Comparison of ENCODE assay signal across 13 cellular contexts in the genomic region with DNA sequence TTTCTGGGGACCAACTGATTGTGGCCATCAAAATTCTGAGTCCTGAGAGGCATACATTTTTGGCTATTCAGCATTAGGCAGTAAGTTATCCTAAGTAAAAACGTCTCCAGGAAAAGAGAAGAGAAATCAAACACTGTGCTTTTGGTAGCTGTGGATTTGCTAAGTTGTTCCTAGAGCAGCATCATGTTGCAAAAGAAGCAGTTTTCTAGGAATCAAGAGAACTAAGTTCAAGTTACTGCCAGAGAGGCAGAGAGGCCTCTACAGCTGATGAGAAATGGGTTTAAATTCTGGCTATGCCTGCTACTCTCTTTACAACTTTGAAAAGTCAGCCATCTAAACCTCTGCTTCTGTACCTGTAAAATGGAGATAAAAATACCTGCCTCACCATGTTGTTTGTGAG. TPM values are rescaled to one million over a fixed set of nuclear protein-coding genes. Genes with fewer than 3 reads are reported as not detected.
DNase-seq lines count a peak whose midpoint lies in the region; ATAC-seq and TF ChIP-seq lines count a peak whose summit lies in the region.
"Had no signal": no experiment of that assay in that cellular context is flagged by ENCODE, and none has a peak within 500 bp of the region (broad histone marks: within the 10 kb centered on the region; RNA-seq: fewer than 3 reads in every experiment).

No MANE protein-coding gene starts in this region.

- H3K9me2 ChIP-seq in GM23338 (ENCODE audit: insufficient read depth), result peaks cover 7% of the 10 kb centered on the region; the same call in 1 of the 2 replicates

- no peak overlapping the region for H3K4me3 ChIP-seq in BLaER1
- no peak overlapping the region for H3K4me3 ChIP-seq in GM23338
- no peak overlapping the region for H3K4me3 ChIP-seq in choroid plexus epithelial cell (ENCODE audit: low read depth, low read length)
- H3K4me3 ChIP-seq: A549, HAP-1 had no signal

- H3K27ac ChIP-seq in BLaER1 (peak overlapping the region; percentile 93), GM23338 (ENCODE audit: low read depth) (no peak overlapping the region), temporal lobe (ENCODE audit: low read depth, low read length) (peak overlapping the region; percentile 1)

- TF ChIP-seq CTCF in GM23338 (conservative IDR thresholded peaks at IDR 0.05; ENCODE audit: low read depth in 2 of 2) (no peak), choroid plexus epithelial cell (conservative IDR thresholded peaks at IDR 0.05; ENCODE audit: low read depth, low read length) (no peak)

- peaks cover 3% of the 10 kb centered on the region; the same call in 2 of the 3 replicates for H3K9me3 Mint-ChIP-seq in GM23338
- H3K9me3 Mint-ChIP-seq: CD4-positive, alpha-beta memory T cell; HFFc6 had no signal

- peaks cover 8% of the 10 kb centered on the region; the same call in 2 of the 3 replicates for H3K4me1 Mint-ChIP-seq in GM23338

- DNase-seq in GM23338 (ENCODE audit: low spot score), result no peak
- peak; percentile 5 for DNase-seq in choroid plexus epithelial cell (ENCODE audit: low read depth)
- DNase-seq in GM19238 (ENCODE audit: insufficient read length, low spot score), result no peak
- DNase-seq in DMS153 (lab: John Stamatoyannopoulos, UW), result no peak
- no peak for DNase-seq in hepatic stellate cell (ENCODE audit: low spot score)
- DNase-seq: CD4-positive, alpha-beta memory T cell; EL; HFFc6 had no signal

- H3F3A ChIP-seq in GM23338 (replicated peaks; ENCODE audit: low read depth), result no peaks in the 10 kb centered on the region

- H3K4me2 ChIP-seq in BLaER1, result peak overlapping the region; percentile 43
- no peak overlapping the region for H3K4me2 ChIP-seq in GM23338

- no peaks in the 10 kb centered on the region for H3K79me2 ChIP-seq in GM23338 (replicated peaks; ENCODE audit: insufficient read depth)

- no peaks in the 10 kb centered on the region for H3K27me3 ChIP-seq in BLaER1
- no peaks in the 10 kb centered on the region for H3K27me3 ChIP-seq in GM23338 (ENCODE audit: insufficient read depth)

- no peaks in the 10 kb centered on the region for H3K36me3 ChIP-seq in BLaER1
- no peaks in the 10 kb centered on the region for H3K36me3 ChIP-seq in GM23338 (ENCODE audit: insufficient read depth)
- H3K36me3 ChIP-seq: HAP-1 had no signal

- peaks cover 2% of the 10 kb centered on the region; the same call in 1 of the 3 replicates for H3K36me3 Mint-ChIP-seq in GM23338 (ENCODE audit: low read depth)
- H3K36me3 Mint-ChIP-seq: CD4-positive, alpha-beta memory T cell had no signal

- ATAC-seq in GM23338, result no peak

- H4K20me1 ChIP-seq in BLaER1 (no peaks in the 10 kb centered on the region), GM23338 (replicated peaks; ENCODE audit: insufficient read depth) (no peaks in the 10 kb centered on the region)

- H3K27ac Mint-ChIP-seq in GM23338, result no peak overlapping the region
- H3K27ac Mint-ChIP-seq: HFFc6 had no signal

- H3K9ac ChIP-seq in BLaER1, result peak overlapping the region; percentile 71; the same call in 1 of the 2 replicates

- H3K4me3 Mint-ChIP-seq in GM23338, result no peak overlapping the region
- H3K4me3 Mint-ChIP-seq: CD4-positive, alpha-beta memory T cell; HFFc6 had no signal

- peak overlapping the region; percentile 82 for H2AFZ ChIP-seq in GM23338

- peaks cover 11% of the 10 kb centered on the region for H3K9me3 ChIP-seq in BLaER1
- H3K9me3 ChIP-seq: A549, HAP-1 had no signal

- peaks cover 10% of the 10 kb centered on the region for H3K27me3 Mint-ChIP-seq in GM23338 (ENCODE audit: insufficient read depth, low read depth, poor library complexity)

- H3K4me1 ChIP-seq in BLaER1 (peaks cover 48% of the 10 kb centered on the region), GM23338 (ENCODE audit: insufficient read depth) (0 out of 2 replicates have a peak, but pooled peaks cover 4% of the 10 kb centered on the region)

TF ChIP-seq in GM23338, 12 proteins besides CTCF, POLR2A, EP300 and RAD21 (continues in another document):
- TF ChIP-seq, protein P1, sequence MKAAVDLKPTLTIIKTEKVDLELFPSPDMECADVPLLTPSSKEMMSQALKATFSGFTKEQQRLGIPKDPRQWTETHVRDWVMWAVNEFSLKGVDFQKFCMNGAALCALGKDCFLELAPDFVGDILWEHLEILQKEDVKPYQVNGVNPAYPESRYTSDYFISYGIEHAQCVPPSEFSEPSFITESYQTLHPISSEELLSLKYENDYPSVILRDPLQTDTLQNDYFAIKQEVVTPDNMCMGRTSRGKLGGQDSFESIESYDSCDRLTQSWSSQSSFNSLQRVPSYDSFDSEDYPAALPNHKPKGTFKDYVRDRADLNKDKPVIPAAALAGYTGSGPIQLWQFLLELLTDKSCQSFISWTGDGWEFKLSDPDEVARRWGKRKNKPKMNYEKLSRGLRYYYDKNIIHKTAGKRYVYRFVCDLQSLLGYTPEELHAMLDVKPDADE (IDR thresholded peaks at IDR 0.05), result no peak
- TF ChIP-seq, protein P2, sequence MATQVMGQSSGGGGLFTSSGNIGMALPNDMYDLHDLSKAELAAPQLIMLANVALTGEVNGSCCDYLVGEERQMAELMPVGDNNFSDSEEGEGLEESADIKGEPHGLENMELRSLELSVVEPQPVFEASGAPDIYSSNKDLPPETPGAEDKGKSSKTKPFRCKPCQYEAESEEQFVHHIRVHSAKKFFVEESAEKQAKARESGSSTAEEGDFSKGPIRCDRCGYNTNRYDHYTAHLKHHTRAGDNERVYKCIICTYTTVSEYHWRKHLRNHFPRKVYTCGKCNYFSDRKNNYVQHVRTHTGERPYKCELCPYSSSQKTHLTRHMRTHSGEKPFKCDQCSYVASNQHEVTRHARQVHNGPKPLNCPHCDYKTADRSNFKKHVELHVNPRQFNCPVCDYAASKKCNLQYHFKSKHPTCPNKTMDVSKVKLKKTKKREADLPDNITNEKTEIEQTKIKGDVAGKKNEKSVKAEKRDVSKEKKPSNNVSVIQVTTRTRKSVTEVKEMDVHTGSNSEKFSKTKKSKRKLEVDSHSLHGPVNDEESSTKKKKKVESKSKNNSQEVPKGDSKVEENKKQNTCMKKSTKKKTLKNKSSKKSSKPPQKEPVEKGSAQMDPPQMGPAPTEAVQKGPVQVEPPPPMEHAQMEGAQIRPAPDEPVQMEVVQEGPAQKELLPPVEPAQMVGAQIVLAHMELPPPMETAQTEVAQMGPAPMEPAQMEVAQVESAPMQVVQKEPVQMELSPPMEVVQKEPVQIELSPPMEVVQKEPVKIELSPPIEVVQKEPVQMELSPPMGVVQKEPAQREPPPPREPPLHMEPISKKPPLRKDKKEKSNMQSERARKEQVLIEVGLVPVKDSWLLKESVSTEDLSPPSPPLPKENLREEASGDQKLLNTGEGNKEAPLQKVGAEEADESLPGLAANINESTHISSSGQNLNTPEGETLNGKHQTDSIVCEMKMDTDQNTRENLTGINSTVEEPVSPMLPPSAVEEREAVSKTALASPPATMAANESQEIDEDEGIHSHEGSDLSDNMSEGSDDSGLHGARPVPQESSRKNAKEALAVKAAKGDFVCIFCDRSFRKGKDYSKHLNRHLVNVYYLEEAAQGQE (IDR thresholded peaks at IDR 0.05; ENCODE audit: unreplicated experiment), result no peak
- TF ChIP-seq ZNF114 (CRISPR knock-in tag; IDR thresholded peaks at IDR 0.05) (no peak), CREB1 (CRISPR knock-in tag; IDR thresholded peaks at IDR 0.05; ENCODE audit: low read depth) (no peak), POLR2AphosphoS5 (IDR thresholded peaks at IDR 0.05; ENCODE audit: low read depth) (no peak), EZH2phosphoT487 (IDR thresholded peaks at IDR 0.05; ENCODE audit: unreplicated experiment) (no peak), JUNB (IDR thresholded peaks at IDR 0.05; ENCODE audit: unreplicated experiment) (no peak)

RNA-seq across cellular contexts. Expression of a gene that starts 22.8 kb away (rescaled TPM):
- total RNA-seq in GM23338 (2014; rRNA removed; shearing (Covaris generic)), result 0.10 and 0.23 TPM in 2 replicates
- not detected in 2 replicates for polyA plus RNA-seq in GM23338 (2016; fragmentation: Nextera tagmentation; extraction: Ambion mirVana)
- total RNA-seq in temporal lobe, result not detected
- total RNA-seq: CD4-positive, alpha-beta memory T cell; HFFc6; HT1080 had no signal
- polyA plus RNA-seq: A549; CD4-positive, alpha-beta memory T cell had no signal
